ENCODE assay signal across 21 cellular contexts in genomic region chr1:185610954-185611353, GRCh38.
"Had no signal": no experiment of that assay in that cellular context is flagged by ENCODE, and none has a peak within 500 bp of the region (broad histone marks: within the 10 kb centered on the region; RNA-seq: fewer than 3 reads in every experiment).

No MANE protein-coding gene starts in this region.

- ATAC-seq: gastroesophageal sphincter; heart right ventricle; left colon; stimulated activated naive CD8-positive, alpha-beta T cell treated with anti-CD3 and anti-CD28 coated beads, Interleukin-15, Interleukin-2, amounts not matched to agents 100 U/mL and 50 U/mL, for 24 hours had no signal

- FAIRE-seq: islet of Langerhans, small intestine had no signal

- H3K4me1 ChIP-seq: gastroesophageal sphincter, heart right ventricle, right atrium auricular region, suprapubic skin had no signal

- DNase-seq: activated CD4-positive, alpha-beta T cell treated with anti-CD3 and anti-CD28 coated beads, Interleukin-2, amount 10 ng/mL, durations not matched to agents 24 days and 14 days; activated CD4-positive, CD25-positive, alpha-beta regulatory T cell; activated CD8-positive, alpha-beta memory T cell treated with anti-CD3 and anti-CD28 coated beads, Interleukin-2, amount 50 U/mL, for 48 hours; activated naive CD4-positive, alpha-beta T cell; activated naive CD8-positive, alpha-beta T cell treated with anti-CD3 and anti-CD28 coated beads, Interleukin-2, amount 10 ng/mL, durations not matched to agents 7 days and 5 days; anterior cingulate cortex; heart right ventricle; left colon; nephron progenitor cell; occipital lobe; small intestine; stimulated activated CD4-positive, alpha-beta T cell treated with anti-CD3 and anti-CD28 coated beads, Interleukin-4, amount 100 ng/mL, for 4 hours; stimulated activated CD8-positive, alpha-beta memory T cell treated with anti-CD3 and anti-CD28 coated beads, Interleukin-4, amount 100 ng/mL, for 48 hours; stimulated activated naive CD8-positive, alpha-beta T cell treated with anti-CD3 and anti-CD28 coated beads, Interleukin-15, Interleukin-2, amounts not matched to agents 100 U/mL and 50 U/mL, for 24 hours; trophoblast cell had no signal

- H3K9me3 ChIP-seq: right atrium auricular region, suprapubic skin had no signal

- H3K27me3 ChIP-seq: gastroesophageal sphincter, heart right ventricle, right atrium auricular region, suprapubic skin had no signal

- H3K36me3 ChIP-seq: gastroesophageal sphincter, heart right ventricle, right atrium auricular region, suprapubic skin had no signal

- H3K4me3 ChIP-seq: gastroesophageal sphincter, heart right ventricle, lung, right atrium auricular region, suprapubic skin had no signal

- H3K27ac ChIP-seq: epithelial cell of prostate, gastroesophageal sphincter, heart right ventricle, right atrium auricular region, suprapubic skin had no signal
